Comparison of ENCODE assay signal across 8 cellular contexts in the genomic region with DNA sequence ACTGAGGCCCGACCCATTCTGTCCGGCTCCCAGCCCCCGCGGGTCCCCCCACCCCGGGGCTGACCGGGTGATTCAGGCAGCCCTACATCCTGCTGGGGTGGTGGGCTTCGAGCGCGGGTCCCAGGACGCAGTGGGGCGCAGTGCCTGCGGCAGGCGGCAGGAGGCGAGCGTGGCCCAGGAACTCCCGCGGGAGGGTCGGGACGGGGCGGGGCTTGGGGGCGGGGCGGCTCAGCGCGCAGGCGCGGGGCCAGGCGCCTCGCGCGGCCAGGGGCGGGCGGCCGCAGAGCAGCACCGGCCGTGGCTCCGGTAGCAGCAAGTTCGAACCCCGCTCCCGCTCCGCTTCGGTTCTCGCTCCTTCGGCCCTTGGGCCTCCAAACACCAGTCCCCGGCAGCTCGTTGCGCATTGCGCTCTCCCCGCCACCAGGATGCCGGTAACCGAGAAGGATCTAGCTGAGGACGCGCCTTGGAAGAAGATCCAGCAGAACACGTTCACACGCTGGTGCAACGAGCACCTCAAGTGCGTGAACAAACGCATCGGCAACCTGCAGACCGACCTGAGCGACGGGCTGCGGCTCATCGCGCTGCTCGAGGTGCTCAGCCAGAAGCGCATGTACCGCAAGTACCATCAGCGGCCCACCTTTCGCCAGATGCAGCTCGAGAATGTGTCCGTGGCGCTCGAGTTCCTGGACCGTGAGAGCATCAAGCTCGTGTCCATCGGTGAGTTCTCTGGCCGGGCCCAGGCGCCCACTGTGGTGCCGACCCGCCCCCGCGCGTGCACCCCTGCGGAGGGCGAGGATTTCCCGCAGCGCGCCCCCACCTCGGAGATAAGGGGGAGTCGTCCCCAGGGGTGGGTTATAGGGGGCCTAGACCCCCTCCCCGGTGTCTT. TPM values are rescaled to one million over a fixed set of nuclear protein-coding genes. Genes with fewer than 3 reads are reported as not detected.
DNase-seq lines count a peak whose midpoint lies in the region; ATAC-seq and TF ChIP-seq lines count a peak whose summit lies in the region.

A gene with protein sequence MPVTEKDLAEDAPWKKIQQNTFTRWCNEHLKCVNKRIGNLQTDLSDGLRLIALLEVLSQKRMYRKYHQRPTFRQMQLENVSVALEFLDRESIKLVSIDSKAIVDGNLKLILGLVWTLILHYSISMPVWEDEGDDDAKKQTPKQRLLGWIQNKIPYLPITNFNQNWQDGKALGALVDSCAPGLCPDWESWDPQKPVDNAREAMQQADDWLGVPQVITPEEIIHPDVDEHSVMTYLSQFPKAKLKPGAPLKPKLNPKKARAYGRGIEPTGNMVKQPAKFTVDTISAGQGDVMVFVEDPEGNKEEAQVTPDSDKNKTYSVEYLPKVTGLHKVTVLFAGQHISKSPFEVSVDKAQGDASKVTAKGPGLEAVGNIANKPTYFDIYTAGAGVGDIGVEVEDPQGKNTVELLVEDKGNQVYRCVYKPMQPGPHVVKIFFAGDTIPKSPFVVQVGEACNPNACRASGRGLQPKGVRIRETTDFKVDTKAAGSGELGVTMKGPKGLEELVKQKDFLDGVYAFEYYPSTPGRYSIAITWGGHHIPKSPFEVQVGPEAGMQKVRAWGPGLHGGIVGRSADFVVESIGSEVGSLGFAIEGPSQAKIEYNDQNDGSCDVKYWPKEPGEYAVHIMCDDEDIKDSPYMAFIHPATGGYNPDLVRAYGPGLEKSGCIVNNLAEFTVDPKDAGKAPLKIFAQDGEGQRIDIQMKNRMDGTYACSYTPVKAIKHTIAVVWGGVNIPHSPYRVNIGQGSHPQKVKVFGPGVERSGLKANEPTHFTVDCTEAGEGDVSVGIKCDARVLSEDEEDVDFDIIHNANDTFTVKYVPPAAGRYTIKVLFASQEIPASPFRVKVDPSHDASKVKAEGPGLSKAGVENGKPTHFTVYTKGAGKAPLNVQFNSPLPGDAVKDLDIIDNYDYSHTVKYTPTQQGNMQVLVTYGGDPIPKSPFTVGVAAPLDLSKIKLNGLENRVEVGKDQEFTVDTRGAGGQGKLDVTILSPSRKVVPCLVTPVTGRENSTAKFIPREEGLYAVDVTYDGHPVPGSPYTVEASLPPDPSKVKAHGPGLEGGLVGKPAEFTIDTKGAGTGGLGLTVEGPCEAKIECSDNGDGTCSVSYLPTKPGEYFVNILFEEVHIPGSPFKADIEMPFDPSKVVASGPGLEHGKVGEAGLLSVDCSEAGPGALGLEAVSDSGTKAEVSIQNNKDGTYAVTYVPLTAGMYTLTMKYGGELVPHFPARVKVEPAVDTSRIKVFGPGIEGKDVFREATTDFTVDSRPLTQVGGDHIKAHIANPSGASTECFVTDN (N-terminal part only) (plus strand): TSS at position 283 of the 886 bp plus-strand sequence. CDS start 143 bp downstream, at position 426.

- H3K79me2 ChIP-seq in GM23248 (ENCODE audit: insufficient read depth): peaks cover 51% of the 10 kb centered on the region
- no peaks in the 10 kb centered on the region for H3K79me2 ChIP-seq in MM.1S (ENCODE audit: low read length)
- peaks cover 51% of the 10 kb centered on the region for H3K79me2 ChIP-seq in smooth muscle cell (ENCODE audit: low read depth)

- no peaks in the 10 kb centered on the region for H3K9me2 ChIP-seq in GM23248 (ENCODE audit: insufficient read depth)
- H3K9me2 ChIP-seq in MM.1S (replicated peaks; ENCODE audit: insufficient read depth, low read length): no peaks in the 10 kb centered on the region

- H4K20me1 ChIP-seq in GM23248 (ENCODE audit: insufficient read depth) (no peaks in the 10 kb centered on the region; the same call in 1 of the 2 replicates), MM.1S (ENCODE audit: insufficient read depth, low read length) (no peaks in the 10 kb centered on the region), smooth muscle cell (ENCODE audit: low read depth) (peaks cover 49% of the 10 kb centered on the region)

- no peaks in the 10 kb centered on the region for H3K27me3 ChIP-seq in GM23248 (replicated peaks; ENCODE audit: insufficient read depth)
- no peaks in the 10 kb centered on the region; the same call in 1 of the 2 replicates for H3K27me3 ChIP-seq in MM.1S (replicated peaks; ENCODE audit: insufficient read depth, low read length)
- no peaks in the 10 kb centered on the region for H3K27me3 ChIP-seq in breast epithelium
- H3K27me3 ChIP-seq in smooth muscle cell (ENCODE audit: low read depth): no peaks in the 10 kb centered on the region

- H3K4me2 ChIP-seq in GM23248 (ENCODE audit: unreplicated experiment) (peak within 1 kb of the TSS; percentile 98), MM.1S (ENCODE audit: low read depth, low read length) (peak within 1 kb of the TSS; percentile 91), smooth muscle cell (peak within 1 kb of the TSS; percentile 88)

- TF ChIP-seq CTCF in MM.1S (IDR thresholded peaks at IDR 0.05; ENCODE audit: low read length) (peak; percentile 61), VCaP (conservative IDR thresholded peaks at IDR 0.05) (peak; percentile 98), breast epithelium (IDR thresholded peaks at IDR 0.05) (peak in 2 of 3 donors; percentile 73 to 79), smooth muscle cell (IDR thresholded peaks at IDR 0.05; ENCODE audit: borderline replicate concordance, insufficient read depth, poor library complexity, severe bottlenecking) (peak; percentile 79)

- H3F3A ChIP-seq in GM23248 (ENCODE audit: insufficient read depth) (peaks cover 38% of the 10 kb centered on the region), MM.1S (ENCODE audit: insufficient read depth, low read length) (0 out of 2 replicates have a peak, but pooled peaks cover 3% of the 10 kb centered on the region), smooth muscle cell (ENCODE audit: low read depth) (peaks cover 22% of the 10 kb centered on the region)

- H3K9me3 ChIP-seq in GM23248 (ENCODE audit: low read depth) (no peaks in the 10 kb centered on the region), MM.1S (replicated peaks; ENCODE audit: insufficient read depth, low read length) (no peaks in the 10 kb centered on the region), breast epithelium (no peaks in the 10 kb centered on the region), smooth muscle cell (replicated peaks; ENCODE audit: low read depth) (no peaks in the 10 kb centered on the region)

- H3K4me3 ChIP-seq in GM23248 (peak within 1 kb of the TSS; percentile 100), MM.1S (ENCODE audit: low read length) (peak within 1 kb of the TSS; percentile 67), breast epithelium (peak within 1 kb of the TSS; percentile 64 to 83 (median 77)), smooth muscle cell (peak within 1 kb of the TSS; percentile 80)

- H3K4me1 ChIP-seq in GM23248 (ENCODE audit: insufficient read depth) (peaks cover 46% of the 10 kb centered on the region), MM.1S (ENCODE audit: low read length) (0 out of 2 replicates have a peak, but pooled peaks cover 4% of the 10 kb centered on the region), breast epithelium (peaks cover 0 to 32% of the 10 kb centered on the region in 2 donors), smooth muscle cell (ENCODE audit: low read depth) (peaks cover 6% of the 10 kb centered on the region)

- in situ Hi-C loops in GM23248 (cut with MboI): no loop called here

- intact Hi-C loops in breast epithelium (cut with DNase I; ENCODE audit: low total_unique reads): no loop called here

- H3K36me3 ChIP-seq in GM23248 (ENCODE audit: low read depth): no peaks in the 10 kb centered on the region
- H3K36me3 ChIP-seq in MM.1S (replicated peaks; ENCODE audit: insufficient read depth, low read length): no peaks in the 10 kb centered on the region
- no peaks in the 10 kb centered on the region for H3K36me3 ChIP-seq in breast epithelium
- H3K36me3 ChIP-seq in smooth muscle cell (ENCODE audit: low read depth): no peaks in the 10 kb centered on the region

- H3K9ac ChIP-seq in GM23248 (peak within 1 kb of the TSS; percentile 93), MM.1S (ENCODE audit: low read length) (peak within 1 kb of the TSS; percentile 35; the same call in 1 of the 2 replicates), smooth muscle cell (ENCODE audit: low read depth) (peak within 1 kb of the TSS; percentile 71)

- H3K27ac ChIP-seq in GM23248: peak within 1 kb of the TSS; percentile 50
- no peak within 1 kb of the TSS for H3K27ac ChIP-seq in MM.1S (ENCODE audit: low read length)
- H3K27ac ChIP-seq in VCaP: peak within 1 kb of the TSS; percentile 94
- peak within 1 kb of the TSS; percentile 79 to 91 for H3K27ac ChIP-seq in breast epithelium
- H3K27ac ChIP-seq in smooth muscle cell (ENCODE audit: low read depth): peak within 1 kb of the TSS; percentile 31

- 1 to 3% methylated on average over 64 to 66 of the region's 91 CpGs for WGBS in GM23248 (ENCODE audit: low coverage in 1 of 2, low lambda C conversion rate in 2 of 2, missing lambda C conversion rate in 2 of 2), 2 experiments
- 1% methylated on average over 47 of the region's 91 CpGs for WGBS in smooth muscle cell (ENCODE audit: low lambda C conversion rate)

- no peak for TF ChIP-seq POLR2A in breast epithelium (IDR thresholded peaks at IDR 0.05)

- peak within 1 kb of the TSS; percentile 82 for H2AFZ ChIP-seq in GM23248
- H2AFZ ChIP-seq in MM.1S (ENCODE audit: low read length): peak within 1 kb of the TSS; percentile 88
- H2AFZ ChIP-seq in smooth muscle cell (ENCODE audit: low read depth): peak within 1 kb of the TSS; percentile 100

- no peak for ATAC-seq in HG02610 (IDR thresholded peaks at IDR 0.05; ENCODE audit: unreplicated experiment)

- DNase-seq in GDM1 (lab: John Stamatoyannopoulos, UW) (peak; percentile 72), GM23248 (peak; percentile 88), MM.1S (peak; percentile 77), breast epithelium (ENCODE audit: low spot score in 2 of 2) (peak; percentile 39 to 77), iPS-NIHi11 (ENCODE audit: low spot score) (peak; percentile 98), smooth muscle cell (lab: John Stamatoyannopoulos, UW; ENCODE audit: unreplicated experiment) (peak; percentile 72)

RNA-seq across cellular contexts. Expression of the gene that starts here (rescaled TPM):
- total RNA-seq in GM23248 (2014; rRNA removed; shearing (Covaris generic)): 186 and 199 TPM in 2 replicates
- polyA plus RNA-seq in GM23248 (2016; fragmentation: Nextera tagmentation; extraction: Ambion mirVana): 60.6 and 61.7 TPM in 2 replicates
- total RNA-seq in breast epithelium: 100 to 1,000 TPM in 2 of 3 donors, 10 to 100 TPM in 1; 40.3 to 242 (median 164) TPM
- total RNA-seq in smooth muscle cell: 106 and 145 TPM in 2 replicates
- polyA plus RNA-seq in smooth muscle cell: 52.7 and 85.9 TPM in 2 replicates

Comparison
In these comparisons a context has a peak if more than half of its experiments do, and no peak if none do; other contexts are left out.
1. H3K9ac ChIP-seq: peak in every context shown above with its lines; median percentile 93 in GM23248; 71 in smooth muscle cell; 35 in MM.1S.